8 cellular contexts compared by ENCODE assay signal in genomic region chr3:178083906-178084823, GRCh38.
DNase-seq lines count a peak whose midpoint lies in the region; ATAC-seq and TF ChIP-seq lines count a peak whose summit lies in the region.

No MANE protein-coding gene starts in this region.

- H2AFZ ChIP-seq in SK-N-SH (ENCODE audit: low read depth) (0 out of 2 replicates have a peak overlapping the region, but pooled peaks have one; percentile 67), smooth muscle cell (ENCODE audit: low read depth) (peak overlapping the region; percentile 97)

- WGBS in SK-N-SH (ENCODE audit: low lambda C conversion rate): 30% methylated on average over 6 of the region's 6 CpGs
- WGBS in heart left ventricle, 4 donors: 43 to 57% (median 45%) methylated on average over 6 of the region's 6 CpGs
- WGBS in smooth muscle cell (ENCODE audit: low lambda C conversion rate): 44% methylated on average over 6 of the region's 6 CpGs

- TF ChIP-seq CTCF in C4-2B (conservative IDR thresholded peaks at IDR 0.05) (peak; percentile 84), LNCAP (IDR thresholded peaks at IDR 0.05) (peak; percentile 66), SK-N-SH (IDR thresholded peaks at IDR 0.05) (peak; percentile 62), heart left ventricle (IDR thresholded peaks at IDR 0.05) (peak; percentile 38 to 70 (median 52)), smooth muscle cell (IDR thresholded peaks at IDR 0.05; ENCODE audit: borderline replicate concordance, insufficient read depth, poor library complexity, severe bottlenecking) (peak; percentile 46)

- H3K4me2 ChIP-seq in SK-N-SH (peak overlapping the region; percentile 28; the same call in 1 of the 2 replicates), smooth muscle cell (peak overlapping the region; percentile 79)

- peak; percentile 42 for DNase-seq in SK-N-SH
- no peak for DNase-seq in heart left ventricle
- no peak for DNase-seq in smooth muscle cell (lab: John Stamatoyannopoulos, UW; ENCODE audit: unreplicated experiment)
- DNase-seq in central memory CD4-positive, alpha-beta T cell: no peak
- DNase-seq in effector CD4-positive, alpha-beta T cell: no peak

- POLR2A ChIA-PET in SK-N-SH (lab: Yijun Ruan, JAX): no interaction called here

- H3K4me3 ChIP-seq in SK-N-SH (ENCODE audit: low read depth in 2 of 2, low read length in 1 of 2) (no peak overlapping the region), heart left ventricle (no peak overlapping the region), smooth muscle cell (peak overlapping the region; percentile 17)

- H3K36me3 ChIP-seq in SK-N-SH (replicated peaks in 1 of 2; ENCODE audit: control insufficient read depth in 1 of 2, insufficient read depth in 2 of 2, low read length in 1 of 2): no peaks in the 10 kb centered on the region
- H3K36me3 ChIP-seq in heart left ventricle: no peaks in the 10 kb centered on the region
- no peaks in the 10 kb centered on the region for H3K36me3 ChIP-seq in smooth muscle cell (ENCODE audit: low read depth)

- H3K9ac ChIP-seq in SK-N-SH (no peak overlapping the region; the same call in 1 of the 2 replicates), smooth muscle cell (ENCODE audit: low read depth) (peak overlapping the region; percentile 83)

- H3F3A ChIP-seq in SK-N-SH (replicated peaks; ENCODE audit: insufficient read depth) (no peaks in the 10 kb centered on the region), smooth muscle cell (ENCODE audit: low read depth) (peaks cover 8% of the 10 kb centered on the region)

- H3K27ac ChIP-seq in C4-2B: peak overlapping the region; percentile 92
- H3K27ac ChIP-seq in SK-N-SH (ENCODE audit: low read depth in 2 of 2, low read length in 1 of 2): peak overlapping the region; percentile 49 to 100; a peak in 3 of 4 replicates
- peak overlapping the region; percentile 12 to 90 (median 76) for H3K27ac ChIP-seq in heart left ventricle
- H3K27ac ChIP-seq in smooth muscle cell (ENCODE audit: low read depth): peak overlapping the region; percentile 92

- TF ChIP-seq EP300 in SK-N-SH (IDR thresholded peaks at IDR 0.05; ENCODE audit: borderline replicate concordance in 1 of 2, low read depth in 1 of 2, low read length in 1 of 2): no peak

- TF ChIP-seq RAD21 in SK-N-SH (IDR thresholded peaks at IDR 0.05; ENCODE audit: low read length): peak; percentile 51

- H4K20me1 ChIP-seq in SK-N-SH (ENCODE audit: insufficient read depth): no peaks in the 10 kb centered on the region
- H4K20me1 ChIP-seq in smooth muscle cell (ENCODE audit: low read depth): no peaks in the 10 kb centered on the region

- no peaks in the 10 kb centered on the region for H3K9me3 ChIP-seq in SK-N-SH
- H3K9me3 ChIP-seq in heart left ventricle: no peaks in the 10 kb centered on the region
- H3K9me3 ChIP-seq in smooth muscle cell (replicated peaks; ENCODE audit: low read depth): no peaks in the 10 kb centered on the region

- ATAC-seq in heart left ventricle (peak in 3 of 4 donors; percentile 34 to 51 (median 49)), HG02759 (IDR thresholded peaks at IDR 0.05; ENCODE audit: unreplicated experiment) (no peak)

- intact Hi-C loops in heart left ventricle (cut with DNase I): loop anchor here in 5 of 10 donors (5.0 to 10.0 kb wide), 5 partner anchors 238 to 1129 kb away; no protein-coding TSS in a partner anchor

- H3K4me1 ChIP-seq in SK-N-SH (ENCODE audit: control insufficient read depth in 1 of 2, insufficient read depth in 2 of 2, low read depth in 1 of 2, low read length in 1 of 2) (peaks cover 23 to 36% of the 10 kb centered on the region in 2 experiments), heart left ventricle (peaks cover 7 to 59% (median 36%) of the 10 kb centered on the region in 12 donors), smooth muscle cell (ENCODE audit: low read depth) (peaks cover 35% of the 10 kb centered on the region)

- CTCF ChIA-PET in SK-N-SH (lab: Yijun Ruan, JAX): interaction anchor here (0.7 to 1.9 kb wide), 12 partner anchors 11 to 1033 kb away, joined by 3 to 6 read pairs (median 3); no protein-coding TSS in a partner anchor

- no peak for TF ChIP-seq POLR2A in heart left ventricle (IDR thresholded peaks at IDR 0.05)

- H3K79me2 ChIP-seq in SK-N-SH (ENCODE audit: insufficient read depth) (no peaks in the 10 kb centered on the region), smooth muscle cell (ENCODE audit: low read depth) (no peaks in the 10 kb centered on the region)

- H3K27me3 ChIP-seq in SK-N-SH (ENCODE audit: insufficient read depth) (no peaks in the 10 kb centered on the region), heart left ventricle (no peaks in the 10 kb centered on the region), smooth muscle cell (ENCODE audit: low read depth) (no peaks in the 10 kb centered on the region)

- H3K9me2 ChIP-seq in SK-N-SH: no peaks in the 10 kb centered on the region

TF ChIP-seq in SK-N-SH, 30 proteins besides CTCF, POLR2A, EP300 and RAD21:
- TF ChIP-seq NFIC (IDR thresholded peaks at IDR 0.05; ENCODE audit: borderline replicate concordance): no peak
- TF ChIP-seq MXI1 (IDR thresholded peaks at IDR 0.05; ENCODE audit: low read depth, low read length): 0 out of 2 replicates have a peak, but pooled peaks have one; percentile 14
- peak; percentile 12; the same call in 1 of the 2 replicates for TF ChIP-seq TCF12 (IDR thresholded peaks at IDR 0.05)
- TF ChIP-seq, protein P1, sequence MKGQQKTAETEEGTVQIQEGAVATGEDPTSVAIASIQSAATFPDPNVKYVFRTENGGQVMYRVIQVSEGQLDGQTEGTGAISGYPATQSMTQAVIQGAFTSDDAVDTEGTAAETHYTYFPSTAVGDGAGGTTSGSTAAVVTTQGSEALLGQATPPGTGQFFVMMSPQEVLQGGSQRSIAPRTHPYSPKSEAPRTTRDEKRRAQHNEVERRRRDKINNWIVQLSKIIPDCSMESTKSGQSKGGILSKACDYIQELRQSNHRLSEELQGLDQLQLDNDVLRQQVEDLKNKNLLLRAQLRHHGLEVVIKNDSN (IDR thresholded peaks at IDR 0.05; ENCODE audit: borderline replicate concordance, low read depth): no peak
- no peak for TF ChIP-seq RXRA (IDR thresholded peaks at IDR 0.05; ENCODE audit: borderline replicate concordance, low read depth)
- no peak for TF ChIP-seq IRF3 (IDR thresholded peaks at IDR 0.05; ENCODE audit: low read depth, low read length)
- no peak for TF ChIP-seq FOXM1 (IDR thresholded peaks at IDR 0.05; ENCODE audit: low read depth)
- TF ChIP-seq JUND (IDR thresholded peaks at IDR 0.05): no peak
- TF ChIP-seq RCOR1 (IDR thresholded peaks at IDR 0.05; ENCODE audit: low read length): 0 out of 2 replicates have a peak, but pooled peaks have one; percentile 31
- no peak for TF ChIP-seq SIN3A (IDR thresholded peaks at IDR 0.05; ENCODE audit: borderline replicate concordance, low read depth, low read length)
- TF ChIP-seq PBX3 (IDR thresholded peaks at IDR 0.05): 0 out of 2 replicates have a peak, but pooled peaks have one; percentile 21
